ENCODE assay signal across 8 cellular contexts in the genomic region with DNA sequence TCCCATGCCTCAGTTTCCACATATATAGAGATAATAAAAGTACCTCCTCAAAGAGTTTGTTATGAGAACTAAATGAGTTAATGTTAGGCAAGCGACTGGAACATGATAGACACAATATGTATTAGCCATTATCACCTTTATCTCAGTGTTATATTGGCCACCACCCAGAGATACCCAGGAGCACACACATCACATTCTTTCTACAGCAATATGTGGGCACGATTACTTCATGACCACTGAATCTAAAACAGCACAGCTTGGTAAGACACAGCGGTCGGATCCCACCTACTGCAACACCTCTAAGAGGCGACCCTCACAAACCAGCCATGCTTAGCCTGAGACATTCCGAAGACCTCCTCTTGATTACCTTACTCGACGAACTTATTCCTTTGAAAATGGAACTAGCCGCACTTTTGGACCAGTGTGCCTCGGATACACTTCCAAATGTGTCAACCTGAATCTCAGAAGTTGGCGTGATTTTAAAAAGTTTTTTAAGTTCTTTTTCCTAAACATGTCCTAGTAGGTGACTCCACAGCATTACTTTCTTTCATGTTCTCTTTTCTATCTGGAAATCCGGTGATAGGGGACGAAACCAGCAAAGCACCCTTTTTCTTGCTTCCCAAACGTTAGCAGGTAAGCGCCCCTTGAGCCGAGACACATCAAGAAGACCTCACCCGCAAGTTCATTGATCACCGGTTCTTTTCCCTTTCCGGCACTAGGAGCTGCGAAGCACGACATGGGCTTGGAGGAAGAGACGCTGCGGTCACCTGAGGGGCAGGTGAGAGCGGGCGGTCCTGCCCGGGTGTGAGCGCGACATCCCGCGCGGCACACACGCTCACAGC. TPM values are rescaled to one million over a fixed set of nuclear protein-coding genes. Genes with fewer than 3 reads are reported as not detected.
DNase-seq lines count a peak whose midpoint lies in the region; ATAC-seq and TF ChIP-seq lines count a peak whose summit lies in the region.

No MANE protein-coding gene starts in this region.

- no peak for TF ChIP-seq CTCF in A673 (conservative IDR thresholded peaks at IDR 0.05; ENCODE audit: low read depth, low read length)
- no peak for TF ChIP-seq CTCF in OCI-LY1 (IDR thresholded peaks at IDR 0.05; ENCODE audit: low read length)
- no peak for TF ChIP-seq CTCF in endodermal cell (conservative IDR thresholded peaks at IDR 0.05)
- TF ChIP-seq CTCF in neural cell (IDR thresholded peaks at IDR 0.05; ENCODE audit: poor library complexity, severe bottlenecking), result no peak

- H3K9me2 ChIP-seq in OCI-LY1 (ENCODE audit: low read depth, low read length) (no peaks in the 10 kb centered on the region), neural cell (ENCODE audit: insufficient read depth, low read length) (no peaks in the 10 kb centered on the region)

- H3K27me3 ChIP-seq in A673 (replicated peaks; ENCODE audit: insufficient read depth, low read depth, low read length, poor library complexity) (no peaks in the 10 kb centered on the region), OCI-LY1 (ENCODE audit: insufficient read depth, low read length) (no peaks in the 10 kb centered on the region), endodermal cell (ENCODE audit: control insufficient read depth, insufficient read depth, low read length, poor library complexity, severe bottlenecking) (no peaks in the 10 kb centered on the region), neural cell (ENCODE audit: insufficient read depth, low read depth, low read length) (no peaks in the 10 kb centered on the region)

- no peaks in the 10 kb centered on the region for H3K36me3 Mint-ChIP-seq in endodermal cell (ENCODE audit: low read depth)

- 29 to 64% methylated on average over 13 to 32 of the region's 32 CpGs for WGBS in endodermal cell (ENCODE audit: insufficient coverage in 1 of 2, insufficient read length in 1 of 2), 2 experiments

- H3K4me1 Mint-ChIP-seq in endodermal cell, result peaks cover 29% of the 10 kb centered on the region

- H3K9ac ChIP-seq in OCI-LY1 (ENCODE audit: low read length) (peak overlapping the region; percentile 77), endodermal cell (ENCODE audit: extremely low read depth, low read length, poor library complexity, severe bottlenecking) (peak overlapping the region; percentile 42), neural cell (ENCODE audit: low read length) (peak overlapping the region; percentile 65)

- no peak for DNase-seq in A673 (ENCODE audit: low spot score)
- DNase-seq in endodermal cell, result peak; percentile 82
- DNase-seq in occipital lobe (lab: John Stamatoyannopoulos, UW), result no peak
- DNase-seq in HPDE6-E6E7 (ENCODE audit: extremely low spot score), result no peak

- no peaks in the 10 kb centered on the region for H3K9me3 ChIP-seq in A673 (ENCODE audit: low read depth, low read length, poor library complexity, severe bottlenecking)
- H3K9me3 ChIP-seq in OCI-LY1 (ENCODE audit: low read length), result no peaks in the 10 kb centered on the region
- no peaks in the 10 kb centered on the region for H3K9me3 ChIP-seq in endodermal cell (ENCODE audit: control insufficient read depth, low read length)
- H3K9me3 ChIP-seq in neural cell (ENCODE audit: low read length), result no peaks in the 10 kb centered on the region

- H4K20me1 ChIP-seq in OCI-LY1 (ENCODE audit: insufficient read depth, low read length) (no peaks in the 10 kb centered on the region), neural cell (ENCODE audit: insufficient read depth) (no peaks in the 10 kb centered on the region)

- BruUV-seq in A673 (replicated peaks; lab: Mats Ljungman, UMichigan), result TSS peak; percentile 40

- no peak overlapping the region for H2AFZ ChIP-seq in OCI-LY1 (ENCODE audit: low read length)
- H2AFZ ChIP-seq in neural cell (ENCODE audit: low read depth, low read length), result peak overlapping the region; percentile 75

- H3K36me3 ChIP-seq in A673 (ENCODE audit: insufficient read depth, low read length, poor library complexity, severe bottlenecking) (no peaks in the 10 kb centered on the region), OCI-LY1 (ENCODE audit: insufficient read depth, low read length) (no peaks in the 10 kb centered on the region), endodermal cell (ENCODE audit: control insufficient read depth, insufficient read depth, low read length) (no peaks in the 10 kb centered on the region), neural cell (ENCODE audit: insufficient read depth, low read length) (no peaks in the 10 kb centered on the region)

- intact Hi-C loops in A673 (cut with micrococcal nuclease; ENCODE audit: unreplicated experiment), result no loop called here

- TF ChIP-seq RAD21 in neural cell (conservative IDR thresholded peaks at IDR 0.05), result no peak

- CTCF ChIA-PET in A673 (lab: Charles Lee), result no interaction called here

- H3K4me3 ChIP-seq in A673 (ENCODE audit: low read depth, low read length, poor library complexity, severe bottlenecking) (peak overlapping the region; percentile 73), OCI-LY1 (ENCODE audit: low read depth, low read length, poor library complexity, severe bottlenecking) (peak overlapping the region; percentile 99), endodermal cell (ENCODE audit: low read length) (peak overlapping the region; percentile 88), neural cell (ENCODE audit: low read length) (peak overlapping the region; percentile 99)

- H3F3A ChIP-seq in OCI-LY1 (ENCODE audit: insufficient read depth, low read length), result no peaks in the 10 kb centered on the region
- no peaks in the 10 kb centered on the region for H3F3A ChIP-seq in neural cell (ENCODE audit: insufficient read depth, low read length, poor library complexity, severe bottlenecking)

- H3K4me3 Mint-ChIP-seq in endodermal cell, result peak overlapping the region; percentile 93

- no peaks in the 10 kb centered on the region for H3K9me3 Mint-ChIP-seq in endodermal cell

- H3K4me1 ChIP-seq in A673 (ENCODE audit: insufficient read depth, low read length, poor library complexity, severe bottlenecking) (no peaks in the 10 kb centered on the region), OCI-LY1 (ENCODE audit: insufficient read depth, low read length, severe bottlenecking) (peaks cover 29% of the 10 kb centered on the region), endodermal cell (ENCODE audit: control insufficient read depth, insufficient read depth, low read length) (no peaks in the 10 kb centered on the region)

- H3K27ac ChIP-seq in A673 (ENCODE audit: low read depth, low read length, poor library complexity, severe bottlenecking) (no peak overlapping the region), OCI-LY1 (ENCODE audit: low read depth, low read length, poor library complexity, severe bottlenecking) (no peak overlapping the region), endodermal cell (ENCODE audit: low read depth, low read length) (no peak overlapping the region), neural cell (ENCODE audit: low read length) (no peak overlapping the region)

- TF ChIP-seq EP300 in neural cell (conservative IDR thresholded peaks at IDR 0.05; ENCODE audit: poor library complexity, severe bottlenecking), result no peak

- POLR2A ChIA-PET in A673 (lab: Charles Lee; ENCODE audit: low non-redundant PET), result no interaction called here

- peaks cover 10% of the 10 kb centered on the region for H3K27me3 Mint-ChIP-seq in endodermal cell (ENCODE audit: insufficient read depth)

- H3K27ac Mint-ChIP-seq in endodermal cell, result peak overlapping the region; percentile 93

- H3K79me2 ChIP-seq in OCI-LY1 (ENCODE audit: insufficient read depth, low read length), result no peaks in the 10 kb centered on the region
- H3K79me2 ChIP-seq in neural cell (replicated peaks; ENCODE audit: insufficient read depth, low read length), result no peaks in the 10 kb centered on the region

- peak overlapping the region; percentile 90 for H3K4me2 ChIP-seq in OCI-LY1 (ENCODE audit: low read length)
- peak overlapping the region; percentile 57 for H3K4me2 ChIP-seq in neural cell (ENCODE audit: low read length)

- ATAC-seq in GM19438 (IDR thresholded peaks at IDR 0.05; ENCODE audit: low read depth, unreplicated experiment), result peak; percentile 24
- ATAC-seq in GM19395 (IDR thresholded peaks at IDR 0.05; ENCODE audit: unreplicated experiment), result no peak

TF ChIP-seq in neural cell, 6 proteins besides CTCF, POLR2A, EP300 and RAD21:
- TF ChIP-seq, protein P1, sequence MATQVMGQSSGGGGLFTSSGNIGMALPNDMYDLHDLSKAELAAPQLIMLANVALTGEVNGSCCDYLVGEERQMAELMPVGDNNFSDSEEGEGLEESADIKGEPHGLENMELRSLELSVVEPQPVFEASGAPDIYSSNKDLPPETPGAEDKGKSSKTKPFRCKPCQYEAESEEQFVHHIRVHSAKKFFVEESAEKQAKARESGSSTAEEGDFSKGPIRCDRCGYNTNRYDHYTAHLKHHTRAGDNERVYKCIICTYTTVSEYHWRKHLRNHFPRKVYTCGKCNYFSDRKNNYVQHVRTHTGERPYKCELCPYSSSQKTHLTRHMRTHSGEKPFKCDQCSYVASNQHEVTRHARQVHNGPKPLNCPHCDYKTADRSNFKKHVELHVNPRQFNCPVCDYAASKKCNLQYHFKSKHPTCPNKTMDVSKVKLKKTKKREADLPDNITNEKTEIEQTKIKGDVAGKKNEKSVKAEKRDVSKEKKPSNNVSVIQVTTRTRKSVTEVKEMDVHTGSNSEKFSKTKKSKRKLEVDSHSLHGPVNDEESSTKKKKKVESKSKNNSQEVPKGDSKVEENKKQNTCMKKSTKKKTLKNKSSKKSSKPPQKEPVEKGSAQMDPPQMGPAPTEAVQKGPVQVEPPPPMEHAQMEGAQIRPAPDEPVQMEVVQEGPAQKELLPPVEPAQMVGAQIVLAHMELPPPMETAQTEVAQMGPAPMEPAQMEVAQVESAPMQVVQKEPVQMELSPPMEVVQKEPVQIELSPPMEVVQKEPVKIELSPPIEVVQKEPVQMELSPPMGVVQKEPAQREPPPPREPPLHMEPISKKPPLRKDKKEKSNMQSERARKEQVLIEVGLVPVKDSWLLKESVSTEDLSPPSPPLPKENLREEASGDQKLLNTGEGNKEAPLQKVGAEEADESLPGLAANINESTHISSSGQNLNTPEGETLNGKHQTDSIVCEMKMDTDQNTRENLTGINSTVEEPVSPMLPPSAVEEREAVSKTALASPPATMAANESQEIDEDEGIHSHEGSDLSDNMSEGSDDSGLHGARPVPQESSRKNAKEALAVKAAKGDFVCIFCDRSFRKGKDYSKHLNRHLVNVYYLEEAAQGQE (IDR thresholded peaks at IDR 0.05; ENCODE audit: borderline replicate concordance), result no peak
- TF ChIP-seq TAF1 (IDR thresholded peaks at IDR 0.05; ENCODE audit: low read depth) (no peak), MXI1 (conservative IDR thresholded peaks at IDR 0.05; ENCODE audit: poor library complexity, severe bottlenecking) (no peak)

RNA-seq across cellular contexts. Expression of a gene that starts 0.9 kb away (rescaled TPM):
- total RNA-seq in A673 (2021) (13.8 and 15.2 TPM in 2 replicates), endodermal cell (10 to 100 TPM; 25.4 to 29.5 TPM), occipital lobe (6.1 TPM)
- 12.2 TPM for polyA plus RNA-seq in endodermal cell (2013, experiment 1 of 2)
- polyA plus RNA-seq in endodermal cell (2013, experiment 2 of 2), result 9.8 TPM
- 5.1 and 11.4 TPM in 2 replicates for polyA plus RNA-seq in neural cell
- polyA minus RNA-seq in neural cell, result 6.9 and 7.5 TPM in 2 replicates
